8 cellular contexts compared by ENCODE assay signal in the genomic region with DNA sequence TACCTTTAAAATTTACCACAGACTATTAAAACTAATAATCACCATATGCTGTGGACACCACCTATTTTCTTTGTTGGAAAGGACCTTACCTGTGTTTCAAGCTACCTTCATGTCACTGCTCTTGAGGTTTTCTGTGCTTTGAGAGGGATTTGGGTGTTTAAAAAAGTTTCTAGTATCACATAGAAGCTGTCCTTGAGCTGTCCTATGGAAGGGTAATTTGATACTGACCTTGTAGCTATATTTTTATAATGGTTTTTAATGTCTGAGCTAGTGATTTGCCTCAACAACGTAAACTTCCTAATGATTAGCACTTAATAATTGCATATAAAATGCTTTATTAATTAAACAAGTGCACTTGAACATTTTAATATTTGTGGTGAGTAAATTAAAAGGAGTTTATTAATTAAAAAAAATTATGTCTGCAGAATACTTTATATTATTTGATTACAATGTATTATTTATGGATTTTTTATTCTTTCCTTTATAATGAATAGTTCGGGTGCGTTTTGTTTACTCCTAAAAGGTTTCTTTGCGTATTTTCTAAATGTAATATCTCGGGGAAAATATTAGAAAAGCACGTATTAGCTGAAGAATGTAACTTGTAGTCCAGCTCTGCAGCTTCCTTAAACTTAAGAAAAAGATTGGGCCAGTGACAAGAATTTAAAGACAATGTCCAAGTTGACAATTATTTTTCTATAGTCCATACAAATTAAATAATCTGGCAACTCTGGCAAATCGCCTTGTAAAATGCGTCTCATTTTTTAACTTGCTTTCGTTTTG. TPM values are rescaled to one million over a fixed set of nuclear protein-coding genes. Genes with fewer than 3 reads are reported as not detected.
DNase-seq lines count a peak whose midpoint lies in the region; ATAC-seq and TF ChIP-seq lines count a peak whose summit lies in the region.
"Had no signal": no experiment of that assay in that cellular context is flagged by ENCODE, and none has a peak within 500 bp of the region (broad histone marks: within the 10 kb centered on the region; RNA-seq: fewer than 3 reads in every experiment).

No MANE protein-coding gene starts in this region.

- peaks cover 0 to 100% (median 93%) of the 10 kb centered on the region in 7 donors for H3K27me3 ChIP-seq in spleen (replicated peaks in 1 of 7)

- no peak for TF ChIP-seq POLR2A in spleen (IDR thresholded peaks at IDR 0.05)

- TF ChIP-seq CTCF in spleen (IDR thresholded peaks at IDR 0.05 in 8 of 11, conservative IDR thresholded peaks at IDR 0.05 in 3 of 11) = no peak

- intact Hi-C loops in spleen (cut with DNase I; ENCODE audit: low total_unique reads) = no loop called here

- H3K4me1 ChIP-seq in spleen = peaks cover 0 to 95% (median 56%) of the 10 kb centered on the region in 6 donors

- H3K4me3 ChIP-seq in spleen = peak overlapping the region; percentile 4 to 71 (median 40)

- peak overlapping the region; percentile 27 for H3K27ac Mint-ChIP-seq in T-helper 2 cell treated with Interferon-gamma antibody and Interleukin-4, amounts not matched to agents 5 μg/mL and 100 μg/mL, for 36 hours
- H3K27ac Mint-ChIP-seq in effector memory CD8-positive, alpha-beta T cell = no peak overlapping the region

- peak overlapping the region; percentile 57 to 93 (median 86) for H3K27ac ChIP-seq in spleen

- 12 to 19% (median 15%) methylated on average over 9 of the region's 9 CpGs for WGBS in spleen, 5 donors

- peak overlapping the region; percentile 66 for H3K4me3 Mint-ChIP-seq in T-helper 2 cell treated with Interferon-gamma antibody and Interleukin-4, amounts not matched to agents 5 μg/mL and 100 μg/mL, for 36 hours
- peak overlapping the region; percentile 69 to 71 for H3K4me3 Mint-ChIP-seq in effector memory CD8-positive, alpha-beta T cell

- no peak for DNase-seq in T-helper 2 cell treated with Interferon-gamma antibody and Interleukin-4, amounts not matched to agents 5 μg/mL and 100 μg/mL, for 36 hours (ENCODE audit: low spot score)
- DNase-seq in T-helper 2 cell (no peak), spleen (no peak)
- no peak for DNase-seq in effector memory CD8-positive, alpha-beta T cell
- DNase-seq in stimulated activated naive CD4-positive, alpha-beta T cell (lab: John Stamatoyannopoulos, UW) = no peak
- DNase-seq: NCI-H2107, small intestine had no signal

- H3K36me3 Mint-ChIP-seq in T-helper 2 cell treated with Interferon-gamma antibody and Interleukin-4, amounts not matched to agents 5 μg/mL and 100 μg/mL, for 36 hours (ENCODE audit: low read depth) = peaks cover 1% of the 10 kb centered on the region
- peaks cover 49% of the 10 kb centered on the region for H3K36me3 Mint-ChIP-seq in effector memory CD8-positive, alpha-beta T cell (ENCODE audit: insufficient read depth)

- H3K36me3 ChIP-seq in spleen = no peaks in the 10 kb centered on the region

- no peak for ATAC-seq in effector memory CD8-positive, alpha-beta T cell (replicated peaks)
- ATAC-seq in HG02798 (IDR thresholded peaks at IDR 0.05; ENCODE audit: poor library complexity, unreplicated experiment) = no peak

- H3K9me3 ChIP-seq in spleen = no peaks in the 10 kb centered on the region

- H3K9me3 Mint-ChIP-seq in T-helper 2 cell treated with Interferon-gamma antibody and Interleukin-4, amounts not matched to agents 5 μg/mL and 100 μg/mL, for 36 hours = no peaks in the 10 kb centered on the region
- no peaks in the 10 kb centered on the region for H3K9me3 Mint-ChIP-seq in effector memory CD8-positive, alpha-beta T cell

- peaks cover 84% of the 10 kb centered on the region for H3K27me3 Mint-ChIP-seq in T-helper 2 cell treated with Interferon-gamma antibody and Interleukin-4, amounts not matched to agents 5 μg/mL and 100 μg/mL, for 36 hours (ENCODE audit: low read depth)
- H3K27me3 Mint-ChIP-seq in effector memory CD8-positive, alpha-beta T cell = peaks cover 81 to 89% of the 10 kb centered on the region in 2 donors

- H3K4me1 Mint-ChIP-seq in T-helper 2 cell treated with Interferon-gamma antibody and Interleukin-4, amounts not matched to agents 5 μg/mL and 100 μg/mL, for 36 hours (ENCODE audit: low read depth) = peaks cover 9% of the 10 kb centered on the region
- H3K4me1 Mint-ChIP-seq in effector memory CD8-positive, alpha-beta T cell (ENCODE audit: low read depth in 2 of 2) = peaks cover 22 to 25% of the 10 kb centered on the region in 2 donors

RNA-seq across cellular contexts. Expression of a gene that starts 2.3 kb away (rescaled TPM):
- total RNA-seq in spleen = 10 to 100 TPM; 10.5 to 27.0 (median 16.8) TPM
- 10 to 100 TPM in 1 of 3 donors, 1 to 10 TPM in 2; 4.7 to 15.7 (median 6.0) TPM for polyA plus RNA-seq in spleen

RNA-seq across cellular contexts. Expression of a gene that starts 9.3 kb away (rescaled TPM):
- total RNA-seq in spleen = 1 to 10 TPM; 1.1 to 4.0 (median 2.9) TPM
- 1 to 10 TPM; 1.2 to 3.6 (median 1.5) TPM for polyA plus RNA-seq in spleen

RNA-seq across cellular contexts. Expression of a gene that starts 15.2 kb away (rescaled TPM):
- not detected for total RNA-seq in spleen
- polyA plus RNA-seq in spleen = under 1 TPM in 1 of 3 donors, not detected in 2; 0.06 TPM

RNA-seq across cellular contexts. Expression of a gene that starts 19.5 kb away (rescaled TPM):
- 1 to 10 TPM; 3.9 to 9.8 (median 8.3) TPM for total RNA-seq in spleen
- polyA plus RNA-seq in spleen = 1 to 10 TPM in 2 of 3 donors, under 1 TPM in 1; 0.88 to 5.1 (median 2.1) TPM

RNA-seq across cellular contexts. Expression of a gene that starts 24.7 kb away (rescaled TPM):
- not detected for total RNA-seq in spleen
- not detected for polyA plus RNA-seq in spleen
- polyA plus RNA-seq: small intestine had no signal
